ENCODE assay signal across 8 cellular contexts in genomic region chr5:130141689-130142320, GRCh38.
A peak's percentile ranks its signal among the peaks of the same experiment; 100 is the strongest.
DNase-seq lines count a peak whose midpoint lies in the region; ATAC-seq and TF ChIP-seq lines count a peak whose summit lies in the region.

No MANE protein-coding gene starts in this region.

- no peaks in the 10 kb centered on the region for H3K36me3 ChIP-seq in right lobe of liver

- in situ Hi-C loops in astrocyte of the spinal cord (cut with HindIII; ENCODE audit: low sequenced_read_pairs): no loop called here

- H3K4me3 ChIP-seq in astrocyte of the spinal cord (ENCODE audit: low read depth, low read length) (no peak overlapping the region), right lobe of liver (no peak overlapping the region)

- intact Hi-C loops in right lobe of liver (cut with DNase I): no loop called here

- peak; percentile 81 for TF ChIP-seq CTCF in astrocyte of the spinal cord (IDR thresholded peaks at IDR 0.05; ENCODE audit: low read depth, low read length)
- peak; percentile 23 to 66 (median 50) for TF ChIP-seq CTCF in right lobe of liver (IDR thresholded peaks at IDR 0.05)

- no peak overlapping the region for H3K27ac ChIP-seq in right lobe of liver

- ATAC-seq in GM19395 (IDR thresholded peaks at IDR 0.05; ENCODE audit: unreplicated experiment) (peak; percentile 82), HG03520 (IDR thresholded peaks at IDR 0.05; ENCODE audit: unreplicated experiment) (peak; percentile 81), right lobe of liver (peak; percentile 72 to 83 (median 80)), esophagus mucosa (no peak)

- WGBS in right lobe of liver (ENCODE audit: insufficient coverage, low coverage, low lambda C conversion rate, missing lambda C conversion rate): 38% methylated on average over 2 of the region's 2 CpGs

- H3K27me3 ChIP-seq in right lobe of liver: no peaks in the 10 kb centered on the region

- no peaks in the 10 kb centered on the region for H3K9me3 ChIP-seq in right lobe of liver

- H3K4me1 ChIP-seq in right lobe of liver: no peaks in the 10 kb centered on the region

- DNase-seq in ELF-1 (ENCODE audit: low read depth, low spot score) (peak; percentile 55), astrocyte of the spinal cord (ENCODE audit: low read depth, low spot score) (peak; percentile 47), right lobe of liver (peak in 1 of 3 donors; percentile 38), DMS153 (lab: John Stamatoyannopoulos, UW) (no peak)
- DNase-seq in activated CD8-positive, alpha-beta memory T cell treated with anti-CD3 and anti-CD28 coated beads for 24 hours: no peak

- no peak for TF ChIP-seq POLR2A in right lobe of liver (IDR thresholded peaks at IDR 0.05)

Comparison
In these comparisons a context has a peak if more than half of its experiments do, and no peak if none do; other contexts are left out.
1. DNase-seq: peak in ELF-1 (single experiment) and astrocyte of the spinal cord (single experiment); none in activated CD8-positive, alpha-beta memory T cell treated with anti-CD3 and anti-CD28 coated beads for 24 hours (single experiment) and DMS153 (single experiment).